In the genomic region with DNA sequence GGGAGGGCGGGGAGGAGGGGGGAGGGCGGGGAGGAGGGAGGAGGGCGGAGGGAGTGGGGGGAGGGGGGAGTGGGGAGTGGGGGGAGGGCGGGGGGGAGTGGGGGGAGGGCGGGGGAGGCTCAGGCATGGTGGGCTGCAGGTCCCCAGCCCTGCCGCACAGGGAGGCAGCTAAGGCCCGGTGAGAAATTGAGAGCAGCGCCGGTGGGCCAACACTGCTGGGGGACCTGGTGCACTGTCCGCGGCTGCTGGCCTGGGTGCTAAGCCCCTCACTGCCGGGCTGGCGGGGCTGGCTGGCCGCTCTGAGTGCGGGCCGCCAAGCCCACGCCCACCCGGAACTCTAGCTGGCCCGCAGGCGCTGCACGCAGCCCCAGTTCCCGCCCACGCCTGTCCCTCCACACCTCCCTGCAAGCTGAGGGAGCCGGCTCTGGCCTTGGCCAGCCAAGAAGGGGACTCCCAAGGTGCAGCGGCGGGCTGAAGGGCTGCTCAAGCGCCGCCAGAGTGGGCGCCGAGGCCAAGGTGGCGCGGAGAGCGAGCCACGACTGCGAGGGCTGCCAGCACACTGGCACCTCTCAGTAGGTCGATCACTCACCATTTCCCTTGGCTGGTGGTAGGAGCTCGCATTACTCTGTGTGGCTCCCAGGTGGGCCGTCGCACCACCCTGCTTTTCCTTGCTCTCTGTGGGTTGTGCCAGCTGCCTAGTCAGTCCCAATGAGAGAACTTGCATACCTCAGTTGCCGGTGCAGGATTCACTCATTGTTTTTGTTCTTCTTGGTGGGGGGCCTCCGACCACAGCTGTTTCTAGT, we compare ENCODE assay signal across 1 cellular context.
TF ChIP-seq lines count a peak whose summit lies in the region.

No MANE protein-coding gene starts in this region.

TF ChIP-seq in H1, 55 proteins besides CTCF, POLR2A, EP300 and RAD21 (continued from another document):
- TF ChIP-seq, protein P1, sequence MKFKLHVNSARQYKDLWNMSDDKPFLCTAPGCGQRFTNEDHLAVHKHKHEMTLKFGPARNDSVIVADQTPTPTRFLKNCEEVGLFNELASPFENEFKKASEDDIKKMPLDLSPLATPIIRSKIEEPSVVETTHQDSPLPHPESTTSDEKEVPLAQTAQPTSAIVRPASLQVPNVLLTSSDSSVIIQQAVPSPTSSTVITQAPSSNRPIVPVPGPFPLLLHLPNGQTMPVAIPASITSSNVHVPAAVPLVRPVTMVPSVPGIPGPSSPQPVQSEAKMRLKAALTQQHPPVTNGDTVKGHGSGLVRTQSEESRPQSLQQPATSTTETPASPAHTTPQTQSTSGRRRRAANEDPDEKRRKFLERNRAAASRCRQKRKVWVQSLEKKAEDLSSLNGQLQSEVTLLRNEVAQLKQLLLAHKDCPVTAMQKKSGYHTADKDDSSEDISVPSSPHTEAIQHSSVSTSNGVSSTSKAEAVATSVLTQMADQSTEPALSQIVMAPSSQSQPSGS (IDR thresholded peaks at IDR 0.05; ENCODE audit: low read length) = no peak
